ENCODE assay signal across 27 cellular contexts in the genomic region with DNA sequence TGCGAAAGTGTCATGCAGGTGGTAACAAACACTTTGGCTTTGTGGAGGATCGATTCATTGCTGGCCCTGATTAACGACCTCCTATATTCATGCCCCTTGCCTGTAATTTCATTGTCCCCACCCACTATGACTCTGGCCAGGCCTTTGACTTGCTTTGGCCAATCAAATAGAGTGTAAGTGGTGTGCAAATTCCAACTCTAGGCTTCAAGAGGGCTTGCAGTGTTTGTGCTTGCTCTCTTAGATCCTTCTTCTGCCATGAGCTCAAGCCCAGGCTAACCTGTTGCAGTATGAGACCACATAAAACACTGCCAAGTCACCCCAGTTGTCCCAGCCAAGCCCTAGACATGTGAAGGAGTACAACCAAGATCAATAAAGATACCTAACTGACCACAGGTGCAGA.
"Had no signal": no experiment of that assay in that cellular context is flagged by ENCODE, and none has a peak within 500 bp of the region (broad histone marks: within the 10 kb centered on the region; RNA-seq: fewer than 3 reads in every experiment).

No MANE protein-coding gene starts in this region.

- H3K4me1 ChIP-seq: pancreas, prostate gland, suprapubic skin, uterus had no signal

- H3K9me3 Mint-ChIP-seq: natural killer cell; nephron progenitor cell; stimulated activated effector memory CD8-positive, alpha-beta T cell treated with anti-CD3 and anti-CD28 coated beads, Interleukin-12 subunit alpha, Interleukin-12 subunit beta, amount 100 ng/mL, for 72 hours; stimulated activated naive CD8-positive, alpha-beta T cell treated with anti-CD3 and anti-CD28 coated beads, Interleukin-15, Interleukin-2, amounts not matched to agents 100 ng/mL and 50 ng/mL, for 24 hours had no signal

- H3K4me1 Mint-ChIP-seq: naive B cell had no signal

- DNase-seq: hippocampal formation; kidney glomerular epithelial cell; left cardiac atrium; naive B cell; natural killer cell; nephron progenitor cell; pancreas; posterior cingulate gyrus; retina; right cardiac atrium; stimulated activated CD4-positive, alpha-beta T cell treated with anti-CD3 and anti-CD28 coated beads, Interleukin-12 subunit alpha, Interleukin-12 subunit beta, amount 100 ng/mL, for 4 hours; stimulated activated CD4-positive, alpha-beta T cell treated with anti-CD3 and anti-CD28 coated beads, Interleukin-15, amount 100 ng/mL, for 24 hours; stimulated activated CD4-positive, alpha-beta T cell treated with anti-CD3 and anti-CD28 coated beads, Interleukin-4, amount 100 ng/mL, for 24 hours; stimulated activated naive CD4-positive, alpha-beta T cell; tibial artery; trophoblast cell; uterus had no signal

- ATAC-seq: left cardiac atrium; left lobe of liver; natural killer cell; pancreas; right cardiac atrium; sciatic nerve; stimulated activated effector memory CD8-positive, alpha-beta T cell treated with anti-CD3 and anti-CD28 coated beads, Interleukin-12 subunit alpha, Interleukin-12 subunit beta, amount 100 ng/mL, for 72 hours had no signal

- H3K36me3 Mint-ChIP-seq: mesothelial cell of epicardium; naive B cell; natural killer cell; stimulated activated effector memory CD8-positive, alpha-beta T cell treated with anti-CD3 and anti-CD28 coated beads, Interleukin-12 subunit alpha, Interleukin-12 subunit beta, amount 100 ng/mL, for 72 hours had no signal

- H3K27me3 Mint-ChIP-seq: stimulated activated naive CD8-positive, alpha-beta T cell treated with anti-CD3 and anti-CD28 coated beads, Interleukin-15, Interleukin-2, amounts not matched to agents 100 ng/mL and 50 ng/mL, for 24 hours had no signal

- H3K36me3 ChIP-seq: pancreas, prostate gland, suprapubic skin, thoracic aorta, tibial artery, uterus had no signal

- H3K4me3 ChIP-seq: lung, pancreas, prostate gland, skin epidermis, suprapubic skin, thoracic aorta, tibial artery, uterus had no signal

- H3K27ac ChIP-seq: pancreas, prostate gland, skin epidermis, suprapubic skin, thoracic aorta, tibial artery, uterus had no signal

- H3K27me3 ChIP-seq: pancreas, suprapubic skin, tibial artery, uterus had no signal

- H3K4me3 Mint-ChIP-seq: mesothelial cell of epicardium; naive B cell; natural killer cell; nephron progenitor cell; stimulated activated effector memory CD8-positive, alpha-beta T cell treated with anti-CD3 and anti-CD28 coated beads, Interleukin-12 subunit alpha, Interleukin-12 subunit beta, amount 100 ng/mL, for 72 hours; stimulated activated naive CD8-positive, alpha-beta T cell treated with anti-CD3 and anti-CD28 coated beads, Interleukin-15, Interleukin-2, amounts not matched to agents 100 ng/mL and 50 ng/mL, for 24 hours had no signal

- H3K9me3 ChIP-seq: pancreas, prostate gland, suprapubic skin, thoracic aorta, tibial artery, uterus had no signal

- H3K27ac Mint-ChIP-seq: mesothelial cell of epicardium; naive B cell; natural killer cell; nephron progenitor cell; stimulated activated effector memory CD8-positive, alpha-beta T cell treated with anti-CD3 and anti-CD28 coated beads, Interleukin-12 subunit alpha, Interleukin-12 subunit beta, amount 100 ng/mL, for 72 hours; stimulated activated naive CD8-positive, alpha-beta T cell treated with anti-CD3 and anti-CD28 coated beads, Interleukin-15, Interleukin-2, amounts not matched to agents 100 ng/mL and 50 ng/mL, for 24 hours had no signal
